8 cellular contexts compared by ENCODE assay signal in genomic region chr1:44924835-44925464, GRCh38.
DNase-seq lines count a peak whose midpoint lies in the region; ATAC-seq and TF ChIP-seq lines count a peak whose summit lies in the region.

No MANE protein-coding gene starts in this region.

- peak overlapping the region; percentile 19 for H3K4me3 ChIP-seq in fibroblast of the aortic adventitia (ENCODE audit: low read depth, low read length)

- no peak for ATAC-seq in HG03039 (IDR thresholded peaks at IDR 0.05; ENCODE audit: unreplicated experiment)

- DNase-seq in stimulated activated CD4-positive, alpha-beta T cell treated with anti-CD3 and anti-CD28 coated beads, Interleukin-1b, Interleukin-23, amount 100 ng/mL, for 48 hours = peak; percentile 4
- no peak for DNase-seq in stimulated activated CD4-positive, alpha-beta T cell treated with anti-CD3 and anti-CD28 coated beads, Interleukin-4, amount 100 ng/mL, for 4 hours
- DNase-seq in SHP77 (lab: John Stamatoyannopoulos, UW) (peak; percentile 21 to 27), fibroblast of the aortic adventitia (ENCODE audit: low read depth) (peak; percentile 87), DMS79 treated with DMSO at 0.1 percent for 48 hours (lab: John Stamatoyannopoulos, UW) (no peak), activated T-cell treated with anti-CD3 and anti-CD28 coated beads for 4 hours (no peak), COR-L47 (lab: John Stamatoyannopoulos, UW) (no peak)

- peak; percentile 54 for TF ChIP-seq CTCF in fibroblast of the aortic adventitia (IDR thresholded peaks at IDR 0.05; ENCODE audit: insufficient read depth, low read length)

Comparison
In these comparisons a context has a peak if more than half of its experiments do, and no peak if none do; other contexts are left out.
1. DNase-seq: peak in stimulated activated CD4-positive, alpha-beta T cell treated with anti-CD3 and anti-CD28 coated beads, Interleukin-1b, Interleukin-23, amount 100 ng/mL, for 48 hours (single experiment), SHP77 (2 of 2) and fibroblast of the aortic adventitia (single experiment); none in stimulated activated CD4-positive, alpha-beta T cell treated with anti-CD3 and anti-CD28 coated beads, Interleukin-4, amount 100 ng/mL, for 4 hours (0 of 2), DMS79 treated with DMSO at 0.1 percent for 48 hours (single experiment), activated T-cell treated with anti-CD3 and anti-CD28 coated beads for 4 hours (single experiment) and COR-L47 (single experiment).